21 cellular contexts compared by ENCODE assay signal in genomic region chr4:174553828-174554227, GRCh38. TPM values are rescaled to one million over a fixed set of nuclear protein-coding genes. Genes with fewer than 3 reads are reported as not detected.
DNase-seq lines count a peak whose midpoint lies in the region; ATAC-seq and TF ChIP-seq lines count a peak whose summit lies in the region.
"Had no signal": no experiment of that assay in that cellular context is flagged by ENCODE, and none has a peak within 500 bp of the region (broad histone marks: within the 10 kb centered on the region; RNA-seq: fewer than 3 reads in every experiment).

No MANE protein-coding gene starts in this region.

- H3K27me3 Mint-ChIP-seq in immature natural killer cell (ENCODE audit: low read depth in 3 of 3) = no peaks in the 10 kb centered on the region
- no peaks in the 10 kb centered on the region for H3K27me3 Mint-ChIP-seq in activated T-helper 17 cell treated with anti-CD3 and anti-CD28 coated beads, Interleukin-2, amount 50 U/mL, for 72 hours
- H3K27me3 Mint-ChIP-seq: IgD-negative memory B cell; stimulated activated naive CD8-positive, alpha-beta T cell treated with anti-CD3 and anti-CD28 coated beads, Interleukin-15, Interleukin-2, amounts not matched to agents 100 ng/mL and 50 ng/mL, for 24 hours had no signal

- no peak overlapping the region for H3K4me3 ChIP-seq in astrocyte of the cerebellum (ENCODE audit: low read depth, low read length)
- H3K4me3 ChIP-seq in upper lobe of right lung = no peak overlapping the region
- H3K4me3 ChIP-seq: adrenal gland had no signal

- no peak overlapping the region for H3K27ac Mint-ChIP-seq in immature natural killer cell
- no peak overlapping the region for H3K27ac Mint-ChIP-seq in activated T-helper 17 cell treated with anti-CD3 and anti-CD28 coated beads, Interleukin-2, amount 50 U/mL, for 72 hours
- H3K27ac Mint-ChIP-seq: CD8-positive, alpha-beta T cell; H9; IgD-negative memory B cell; stimulated activated naive CD8-positive, alpha-beta T cell treated with anti-CD3 and anti-CD28 coated beads, Interleukin-15, Interleukin-2, amounts not matched to agents 100 ng/mL and 50 ng/mL, for 24 hours had no signal

- intact Hi-C loops in upper lobe of right lung (cut with DNase I) = no loop called here

- no peaks in the 10 kb centered on the region for H3K27me3 ChIP-seq in upper lobe of right lung
- H3K27me3 ChIP-seq: adrenal gland had no signal

- no peaks in the 10 kb centered on the region for H3K36me3 Mint-ChIP-seq in immature natural killer cell
- H3K36me3 Mint-ChIP-seq in activated T-helper 17 cell treated with anti-CD3 and anti-CD28 coated beads, Interleukin-2, amount 50 U/mL, for 72 hours (ENCODE audit: low read depth) = no peaks in the 10 kb centered on the region
- H3K36me3 Mint-ChIP-seq: CD8-positive, alpha-beta T cell had no signal

- no peaks in the 10 kb centered on the region for H3K9me3 ChIP-seq in upper lobe of right lung
- H3K9me3 ChIP-seq: adrenal gland had no signal

- in situ Hi-C loops in astrocyte of the cerebellum (cut with HindIII; ENCODE audit: low sequenced_read_pairs) = no loop called here

- DNase-seq in AG08395 (ENCODE audit: low spot score) (peak; percentile 21), HS-5 (ENCODE audit: low read depth) (peak; percentile 40), astrocyte of the cerebellum (ENCODE audit: low read depth) (peak; percentile 51), fibroblast of the conjunctiva (ENCODE audit: low read depth) (peak; percentile 49), immature natural killer cell (no peak), mucosa of gallbladder (ENCODE audit: low spot score) (no peak), upper lobe of right lung (no peak)
- DNase-seq: ACHN; adrenal gland; CD8-positive, alpha-beta T cell; cerebellar nuclear complex; DND-41; H9; left ventricle myocardium superior; NCI-H510A treated with DMSO at 0.1 percent for 48 hours; nucleus accumbens; SHP77 treated with DMSO at 0.1 percent for 48 hours; trophoblast cell had no signal

- no peak for ATAC-seq in upper lobe of right lung
- ATAC-seq in activated T-helper 17 cell treated with anti-CD3 and anti-CD28 coated beads, Interleukin-2, amount 50 U/mL, for 72 hours (replicated peaks) = no peak
- ATAC-seq: CD8-positive, alpha-beta T cell; left ventricle myocardium superior had no signal

- no peaks in the 10 kb centered on the region for H3K4me1 ChIP-seq in upper lobe of right lung
- H3K4me1 ChIP-seq: adrenal gland had no signal

- no peak overlapping the region for H3K4me3 Mint-ChIP-seq in immature natural killer cell
- H3K4me3 Mint-ChIP-seq in activated T-helper 17 cell treated with anti-CD3 and anti-CD28 coated beads, Interleukin-2, amount 50 U/mL, for 72 hours = no peak overlapping the region
- H3K4me3 Mint-ChIP-seq: CD8-positive, alpha-beta T cell; H9; IgD-negative memory B cell; stimulated activated naive CD8-positive, alpha-beta T cell treated with anti-CD3 and anti-CD28 coated beads, Interleukin-15, Interleukin-2, amounts not matched to agents 100 ng/mL and 50 ng/mL, for 24 hours had no signal

- TF ChIP-seq CTCF in astrocyte of the cerebellum (IDR thresholded peaks at IDR 0.05; ENCODE audit: low read depth, low read length, missing control alignments) (no peak), upper lobe of right lung (IDR thresholded peaks at IDR 0.05) (no peak)

- no peaks in the 10 kb centered on the region for H3K36me3 ChIP-seq in upper lobe of right lung
- H3K36me3 ChIP-seq: adrenal gland had no signal

- no peak overlapping the region for H3K27ac ChIP-seq in upper lobe of right lung
- H3K27ac ChIP-seq: adrenal gland had no signal

- no peaks in the 10 kb centered on the region for H3K4me1 Mint-ChIP-seq in immature natural killer cell
- H3K4me1 Mint-ChIP-seq in activated T-helper 17 cell treated with anti-CD3 and anti-CD28 coated beads, Interleukin-2, amount 50 U/mL, for 72 hours = no peaks in the 10 kb centered on the region
- H3K4me1 Mint-ChIP-seq: IgD-negative memory B cell had no signal

- H3K9me3 Mint-ChIP-seq in immature natural killer cell = peaks cover 0 to 9% (median 0%) of the 10 kb centered on the region in 6 donors
- peaks cover 12% of the 10 kb centered on the region for H3K9me3 Mint-ChIP-seq in activated T-helper 17 cell treated with anti-CD3 and anti-CD28 coated beads, Interleukin-2, amount 50 U/mL, for 72 hours
- H3K9me3 Mint-ChIP-seq: CD8-positive, alpha-beta T cell had no signal

RNA-seq across cellular contexts. Expression of gene HPGD, which starts 31.5 kb away (rescaled TPM):
- polyA plus RNA-seq in immature natural killer cell = 1 to 10 TPM; 2.3 to 7.9 (median 5.6) TPM
- total RNA-seq in mucosa of gallbladder (37.2 TPM), upper lobe of right lung (77.2 TPM)
- 10 to 100 TPM; 11.5 to 43.8 TPM for total RNA-seq in activated T-helper 17 cell treated with anti-CD3 and anti-CD28 coated beads, Interleukin-2, amount 50 U/mL, for 72 hours

Comparison
In these comparisons a context has a peak if more than half of its experiments do, and no peak if none do; other contexts are left out.
1. DNase-seq: peak in AG08395 (single experiment), HS-5 (single experiment), astrocyte of the cerebellum (single experiment) and fibroblast of the conjunctiva (single experiment); none in immature natural killer cell (0 of 3), mucosa of gallbladder (single experiment) and upper lobe of right lung (single experiment).